Comparison of ENCODE assay signal across 8 cellular contexts in the genomic region with DNA sequence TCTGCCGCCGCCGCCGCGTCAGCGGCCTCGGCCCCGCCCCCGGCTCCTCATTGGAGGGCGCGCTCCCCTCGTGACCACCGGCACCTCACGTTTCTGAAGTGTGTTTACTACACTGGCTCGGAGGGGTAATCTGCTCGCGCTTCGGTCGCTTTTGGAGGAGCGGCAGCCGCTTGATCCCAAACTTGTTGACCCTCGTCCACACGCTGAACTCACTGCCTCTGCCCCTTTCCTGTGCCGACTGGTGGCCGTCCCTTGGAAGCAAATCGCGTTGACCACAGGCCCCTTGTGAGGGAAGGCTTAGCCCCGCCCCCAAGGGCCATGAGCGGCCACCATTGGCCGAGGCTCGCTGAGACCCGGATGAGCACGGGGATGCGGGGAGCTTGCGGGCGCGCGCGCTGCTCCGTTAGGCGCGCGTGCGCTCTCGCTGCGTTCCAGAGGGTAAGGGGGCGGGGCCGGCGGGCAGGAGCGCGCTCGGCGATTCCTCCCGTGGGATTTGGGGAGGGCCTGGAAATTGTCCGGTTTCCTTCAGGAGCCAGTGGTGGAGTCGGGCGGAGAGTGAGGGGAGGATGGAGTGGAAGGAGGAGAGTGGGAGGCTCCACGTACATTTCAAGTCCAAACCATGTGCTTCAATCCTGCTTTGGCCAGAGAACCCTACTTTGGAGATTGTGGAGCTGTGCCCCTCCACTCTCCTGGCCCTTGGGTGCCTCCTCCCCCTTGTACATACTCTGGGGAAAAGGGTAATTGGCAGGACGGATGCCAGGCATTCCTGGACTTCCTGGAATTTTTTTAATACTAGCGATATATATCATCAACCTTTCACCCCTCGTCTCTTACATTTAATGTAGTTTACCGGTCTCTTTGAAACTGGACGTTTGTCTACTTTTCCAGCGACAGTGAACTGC. TPM values are rescaled to one million over a fixed set of nuclear protein-coding genes. Genes with fewer than 3 reads are reported as not detected.
DNase-seq lines count a peak whose midpoint lies in the region; ATAC-seq and TF ChIP-seq lines count a peak whose summit lies in the region.

A gene (minus strand): TSS at position 3 of the 902 bp plus-strand sequence. CDS start 588 bp downstream, outside the sequence.

- CTCF ChIA-PET in activated CD4-positive, alpha-beta T cell treated with anti-CD3 and anti-CD28 coated beads, Interleukin-2, amount 10 ng/mL, durations not matched to agents 7 days and 5 days (lab: Charles Lee) = interaction anchor here (0.5 to 2.3 kb wide), 4 partner anchors 11 to 550 kb away, joined by 3 to 12 read pairs (median 4); a partner anchor contains a TSS

- H3K36me3 Mint-ChIP-seq in activated CD4-positive, alpha-beta T cell treated with anti-CD3 and anti-CD28 coated beads, Interleukin-2, amount 10 ng/mL, durations not matched to agents 7 days and 5 days (ENCODE audit: low read depth) = no peaks in the 10 kb centered on the region

- H3K4me3 ChIP-seq in coronary artery = peak within 1 kb of the TSS; percentile 91

- ATAC-seq in GM19043 (IDR thresholded peaks at IDR 0.05; ENCODE audit: low read depth, unreplicated experiment) (peak; percentile 83), HG03439 (IDR thresholded peaks at IDR 0.05; ENCODE audit: unreplicated experiment) (peak; percentile 91)

- no peak within 1 kb of the TSS for H3K4me3 Mint-ChIP-seq in activated CD4-positive, alpha-beta T cell treated with anti-CD3 and anti-CD28 coated beads, Interleukin-2, amount 10 ng/mL, durations not matched to agents 7 days and 5 days

- TF ChIP-seq CTCF in coronary artery (IDR thresholded peaks at IDR 0.05) = no peak

- H3K9me3 Mint-ChIP-seq in activated CD4-positive, alpha-beta T cell treated with anti-CD3 and anti-CD28 coated beads, Interleukin-2, amount 10 ng/mL, durations not matched to agents 7 days and 5 days = peaks cover 8% of the 10 kb centered on the region

- POLR2A ChIA-PET in activated CD4-positive, alpha-beta T cell treated with anti-CD3 and anti-CD28 coated beads, Interleukin-2, amount 10 ng/mL, durations not matched to agents 7 days and 5 days (lab: Charles Lee) = no interaction called here

- H3K27ac Mint-ChIP-seq in activated CD4-positive, alpha-beta T cell treated with anti-CD3 and anti-CD28 coated beads, Interleukin-2, amount 10 ng/mL, durations not matched to agents 7 days and 5 days = no peak within 1 kb of the TSS

- peaks cover 6% of the 10 kb centered on the region for H3K27me3 Mint-ChIP-seq in activated CD4-positive, alpha-beta T cell treated with anti-CD3 and anti-CD28 coated beads, Interleukin-2, amount 10 ng/mL, durations not matched to agents 7 days and 5 days

- H3K4me1 Mint-ChIP-seq in activated CD4-positive, alpha-beta T cell treated with anti-CD3 and anti-CD28 coated beads, Interleukin-2, amount 10 ng/mL, durations not matched to agents 7 days and 5 days = peaks cover 11% of the 10 kb centered on the region

- H3K27ac ChIP-seq in coronary artery (peak within 1 kb of the TSS; percentile 98 to 99), layer of hippocampus (ENCODE audit: low read depth, low read length) (peak within 1 kb of the TSS; percentile 99)

- no peaks in the 10 kb centered on the region for H3K27me3 ChIP-seq in layer of hippocampus (ENCODE audit: control insufficient read depth, insufficient read depth, low read length)

- DNase-seq in AG08396 (ENCODE audit: low spot score) (peak; percentile 95), NCI-H524 treated with DMSO at 0.1 percent for 48 hours (lab: John Stamatoyannopoulos, UW) (peak; percentile 47), coronary artery (ENCODE audit: low spot score) (peak; percentile 97)
- peak; percentile 94 for DNase-seq in activated CD4-positive, alpha-beta T cell treated with anti-CD3 and anti-CD28 coated beads, Interleukin-2, amount 10 ng/mL, durations not matched to agents 7 days and 5 days
- peak; percentile 78 to 83 for DNase-seq in stimulated activated CD4-positive, alpha-beta T cell treated with anti-CD3 and anti-CD28 coated beads, Interleukin-1b, Interleukin-23, amount 100 ng/mL, for 1 hour (ENCODE audit: low read depth in 2 of 2)

RNA-seq across cellular contexts. Expression of the gene that starts here (rescaled TPM):
- 10 to 100 TPM; 12.2 to 12.9 TPM for total RNA-seq in activated CD4-positive, alpha-beta T cell treated with anti-CD3 and anti-CD28 coated beads, Interleukin-2, amount 10 ng/mL, durations not matched to agents 7 days and 5 days

Comparison
In these comparisons a context has a peak if more than half of its experiments do, and no peak if none do; other contexts are left out.
1. Peak in every context shown above with its lines: DNase-seq, ATAC-seq, H3K4me3 ChIP-seq and H3K27ac ChIP-seq.
2. DNase-seq: peak in every context shown above with its lines; median percentile 97 in coronary artery; 95 in AG08396; 94 in activated CD4-positive, alpha-beta T cell treated with anti-CD3 and anti-CD28 coated beads, Interleukin-2, amount 10 ng/mL, durations not matched to agents 7 days and 5 days; 80 in stimulated activated CD4-positive, alpha-beta T cell treated with anti-CD3 and anti-CD28 coated beads, Interleukin-1b, Interleukin-23, amount 100 ng/mL, for 1 hour; 47 in NCI-H524 treated with DMSO at 0.1 percent for 48 hours.